ENCODE assay signal across 12 cellular contexts in genomic region chr10:72186633-72187330, GRCh38. TPM values are rescaled to one million over a fixed set of nuclear protein-coding genes. Genes with fewer than 3 reads are reported as not detected.
A peak's percentile ranks its signal among the peaks of the same experiment; 100 is the strongest.
DNase-seq lines count a peak whose midpoint lies in the region; ATAC-seq and TF ChIP-seq lines count a peak whose summit lies in the region.
"Had no signal": no experiment of that assay in that cellular context is flagged by ENCODE, and none has a peak within 500 bp of the region (broad histone marks: within the 10 kb centered on the region; RNA-seq: fewer than 3 reads in every experiment).

No MANE protein-coding gene starts in this region.

- peak overlapping the region; percentile 39 for H3K9ac ChIP-seq in SK-N-SH

- no peaks in the 10 kb centered on the region for H4K20me1 ChIP-seq in SK-N-SH (ENCODE audit: insufficient read depth)

- no peaks in the 10 kb centered on the region for H3K79me2 ChIP-seq in SK-N-SH (ENCODE audit: insufficient read depth)

- intact Hi-C loops in natural killer cell (cut with micrococcal nuclease) = no loop called here

- peak; percentile 51 for DNase-seq in AG08395 (ENCODE audit: low spot score)
- DNase-seq in SK-N-SH = peak; percentile 33
- peak; percentile 97 for DNase-seq in fibroblast of pulmonary artery (ENCODE audit: low read depth)
- DNase-seq in natural killer cell = no peak
- no peak for DNase-seq in mesenteric fat pad (ENCODE audit: low spot score)
- DNase-seq: activated CD4-positive, alpha-beta T cell treated with anti-CD3 and anti-CD28 coated beads, Interleukin-2, amount 50 U/mL, for 1 hour; cerebellar nuclear complex; NCI-H446; occipital lobe had no signal

- no peaks in the 10 kb centered on the region for H3K27me3 Mint-ChIP-seq in natural killer cell (ENCODE audit: low read depth in 2 of 2)

- H3K4me3 ChIP-seq in SK-N-SH (ENCODE audit: low read depth in 2 of 2, low read length in 1 of 2) (peak overlapping the region; percentile 10 to 13; a peak in 2 of 4 replicates), fibroblast of pulmonary artery (replicated peaks; ENCODE audit: low read depth, low read length) (peak overlapping the region; percentile 33)

- peak overlapping the region; percentile 23 for H3K4me2 ChIP-seq in SK-N-SH

- ATAC-seq in natural killer cell (no peak), GM19035 (IDR thresholded peaks at IDR 0.05; ENCODE audit: unreplicated experiment) (no peak), HG03039 (IDR thresholded peaks at IDR 0.05; ENCODE audit: unreplicated experiment) (no peak), GM21529 (IDR thresholded peaks at IDR 0.05; ENCODE audit: unreplicated experiment) (no peak)

- WGBS in SK-N-SH (ENCODE audit: low lambda C conversion rate) = 48% methylated on average over 9 of the region's 9 CpGs

- peak overlapping the region; percentile 80 to 86 for H3K27ac ChIP-seq in SK-N-SH (ENCODE audit: low read depth in 2 of 2, low read length in 1 of 2)

- no peaks in the 10 kb centered on the region for H3K27me3 ChIP-seq in SK-N-SH (ENCODE audit: insufficient read depth)

- no peak overlapping the region for H3K4me3 Mint-ChIP-seq in natural killer cell

- POLR2A ChIA-PET in SK-N-SH (lab: Yijun Ruan, JAX) = no interaction called here

- TF ChIP-seq RAD21 in SK-N-SH (IDR thresholded peaks at IDR 0.05; ENCODE audit: low read length) = no peak

- H3K27ac Mint-ChIP-seq in natural killer cell = peak overlapping the region; percentile 41 to 62

- CTCF ChIA-PET in SK-N-SH (lab: Yijun Ruan, JAX) = interaction anchor here (0.6 kb wide), 1 partner anchor 120 kb away, joined by 3 read pairs; no protein-coding TSS in a partner anchor

- TF ChIP-seq CTCF in SK-N-SH (IDR thresholded peaks at IDR 0.05) = no peak
- TF ChIP-seq CTCF in fibroblast of pulmonary artery (IDR thresholded peaks at IDR 0.05; ENCODE audit: low read length, missing control alignments) = no peak
- no peak for TF ChIP-seq CTCF in natural killer cell (IDR thresholded peaks at IDR 0.05)

- H2AFZ ChIP-seq in SK-N-SH (ENCODE audit: low read depth) = peak overlapping the region; percentile 77; the same call in 1 of the 2 replicates

- H3K4me1 ChIP-seq in SK-N-SH (ENCODE audit: control insufficient read depth in 1 of 2, insufficient read depth in 2 of 2, low read depth in 1 of 2, low read length in 1 of 2) = peaks cover 5 to 17% of the 10 kb centered on the region in 2 experiments; a peak in 2 of 4 replicates

- H3K9me2 ChIP-seq in SK-N-SH = no peaks in the 10 kb centered on the region

- 0 out of 2 replicates have a peak, but pooled peaks cover 6% of the 10 kb centered on the region for H3K9me3 ChIP-seq in SK-N-SH

- H3K9me3 Mint-ChIP-seq in natural killer cell = peaks cover 5 to 6% of the 10 kb centered on the region in 2 donors

- peaks cover 5 to 34% of the 10 kb centered on the region in 2 experiments for H3K36me3 ChIP-seq in SK-N-SH (replicated peaks in 1 of 2; ENCODE audit: control insufficient read depth in 1 of 2, insufficient read depth in 2 of 2, low read length in 1 of 2)

- H3K36me3 Mint-ChIP-seq in natural killer cell = peaks cover 18% of the 10 kb centered on the region

- peaks cover 5% of the 10 kb centered on the region for H3F3A ChIP-seq in SK-N-SH (replicated peaks; ENCODE audit: insufficient read depth)

- H3K4me1 Mint-ChIP-seq in natural killer cell = peaks cover 6 to 7% of the 10 kb centered on the region in 2 donors

- no peak for TF ChIP-seq EP300 in SK-N-SH (IDR thresholded peaks at IDR 0.05; ENCODE audit: borderline replicate concordance in 1 of 2, low read depth in 1 of 2, low read length in 1 of 2)

TF ChIP-seq in SK-N-SH, 30 proteins besides CTCF, POLR2A, EP300 and RAD21:
- TF ChIP-seq SMC3 (IDR thresholded peaks at IDR 0.05; ENCODE audit: low read depth, low read length) = 0 out of 2 replicates have a peak, but pooled peaks have one; percentile 4
- no peak for TF ChIP-seq FOXM1 (IDR thresholded peaks at IDR 0.05; ENCODE audit: low read depth)
- TF ChIP-seq SIN3A (IDR thresholded peaks at IDR 0.05; ENCODE audit: borderline replicate concordance, low read depth, low read length) = no peak
- no peak for TF ChIP-seq TAF1 (IDR thresholded peaks at IDR 0.05; ENCODE audit: borderline replicate concordance, low read depth, low read length)
- peak; percentile 55; the same call in 1 of the 2 replicates for TF ChIP-seq MXI1 (IDR thresholded peaks at IDR 0.05; ENCODE audit: low read depth, low read length)
TF ChIP-seq in SK-N-SH: peak in this region for 2.

RNA-seq across cellular contexts. Expression of gene ANAPC16, which starts 29.0 kb away (rescaled TPM):
- polyA plus RNA-seq in SK-N-SH (2012; rRNA removed) = 45.2 and 65.7 TPM in 2 replicates
- 81.1 and 87.8 TPM in 2 replicates for polyA plus RNA-seq in SK-N-SH (2012; cell fraction: cytosol; rRNA removed)
- polyA plus RNA-seq in SK-N-SH (2012; cell fraction: nucleus; rRNA removed) = 15.3 and 24.1 TPM in 2 replicates
- total RNA-seq in natural killer cell = 10 to 100 TPM; 70.9 to 77.0 (median 71.0) TPM
- 80.9 TPM for total RNA-seq in mesenteric fat pad

RNA-seq across cellular contexts. Expression of gene ASCC1, which starts 29.3 kb away (rescaled TPM):
- 15.0 and 19.5 TPM in 2 replicates for polyA plus RNA-seq in SK-N-SH (2012; rRNA removed)
- polyA plus RNA-seq in SK-N-SH (2012; cell fraction: cytosol; rRNA removed) = 21.7 and 23.6 TPM in 2 replicates
- polyA plus RNA-seq in SK-N-SH (2012; cell fraction: nucleus; rRNA removed) = 9.3 and 14.7 TPM in 2 replicates
- total RNA-seq in natural killer cell = 10 to 100 TPM; 26.0 to 35.2 (median 29.3) TPM
- total RNA-seq in mesenteric fat pad = 29.2 TPM

Comparison
In these comparisons a context has a peak if more than half of its experiments do, and no peak if none do; other contexts are left out.
1. DNase-seq: peak in AG08395 (single experiment), SK-N-SH (single experiment) and fibroblast of pulmonary artery (single experiment); none in natural killer cell (single experiment) and mesenteric fat pad (single experiment).